8 cellular contexts compared by ENCODE assay signal in genomic region chr1:87328121-87329050, GRCh38. TPM values are rescaled to one million over a fixed set of nuclear protein-coding genes. Genes with fewer than 3 reads are reported as not detected.
DNase-seq lines count a peak whose midpoint lies in the region; ATAC-seq, FAIRE-seq and TF ChIP-seq lines count a peak whose summit lies in the region.

TSS of gene LMO4 (plus strand) at chr1:87328880. CDS start at chr1:87332016, 3,136 bp downstream.

- peak within 1 kb of the TSS; percentile 80 for H3K27ac Mint-ChIP-seq in activated T-helper 17 cell treated with anti-CD3 and anti-CD28 coated beads, Interleukin-2, amount 50 U/mL, for 72 hours
- H3K27ac Mint-ChIP-seq in naive thymus-derived CD4-positive, alpha-beta T cell: peak within 1 kb of the TSS; percentile 70 to 98 (median 91)
- H3K27ac Mint-ChIP-seq in stimulated activated naive B cell treated with anti-CD40 and anti-IgM and Interleukin-4, amounts not matched to agents 10 μg/mL and 1 μg/mL and 100 μg/mL, for 72 hours: peak within 1 kb of the TSS; percentile 94

- peak within 1 kb of the TSS; percentile 86 for H3K4me3 Mint-ChIP-seq in activated T-helper 17 cell treated with anti-CD3 and anti-CD28 coated beads, Interleukin-2, amount 50 U/mL, for 72 hours
- peak within 1 kb of the TSS; percentile 85 to 97 (median 94) for H3K4me3 Mint-ChIP-seq in naive thymus-derived CD4-positive, alpha-beta T cell
- H3K4me3 Mint-ChIP-seq in stimulated activated naive B cell treated with anti-CD40 and anti-IgM and Interleukin-4, amounts not matched to agents 10 μg/mL and 1 μg/mL and 100 μg/mL, for 72 hours: peak within 1 kb of the TSS; percentile 92 to 95

- peaks cover 19% of the 10 kb centered on the region for H3K4me1 Mint-ChIP-seq in activated T-helper 17 cell treated with anti-CD3 and anti-CD28 coated beads, Interleukin-2, amount 50 U/mL, for 72 hours
- peaks cover 23 to 59% (median 42%) of the 10 kb centered on the region in 7 donors for H3K4me1 Mint-ChIP-seq in naive thymus-derived CD4-positive, alpha-beta T cell
- peaks cover 24 to 45% of the 10 kb centered on the region in 2 donors for H3K4me1 Mint-ChIP-seq in stimulated activated naive B cell treated with anti-CD40 and anti-IgM and Interleukin-4, amounts not matched to agents 10 μg/mL and 1 μg/mL and 100 μg/mL, for 72 hours

- TF ChIP-seq POLR2A in H54 (IDR thresholded peaks at IDR 0.05; ENCODE audit: low read depth, low read length): peak; percentile 86

- CTCF ChIA-PET in RWPE1 (lab: Yijun Ruan, JAX): interaction anchor here (0.6 to 0.7 kb wide), 2 partner anchors 1510 to 1560 kb away, joined by 3 read pairs; no protein-coding TSS in a partner anchor
- CTCF ChIA-PET in naive thymus-derived CD4-positive, alpha-beta T cell (lab: Charles Lee): interaction anchor here (0.6 kb wide), 1 partner anchor 414 kb away, joined by 3 read pairs; the partner anchor contains the start of gene HS2ST1

- peak; percentile 75 for FAIRE-seq in H54 (lab: Jason Lieb, UNC)

- H3K4me3 ChIP-seq in naive thymus-derived CD4-positive, alpha-beta T cell (ENCODE audit: low read length): peak within 1 kb of the TSS; percentile 44

- peak; percentile 81 for ATAC-seq in activated T-helper 17 cell treated with anti-CD3 and anti-CD28 coated beads, Interleukin-2, amount 50 U/mL, for 72 hours (replicated peaks)
- ATAC-seq in naive thymus-derived CD4-positive, alpha-beta T cell: peak; percentile 83
- peak; percentile 88 to 89 for ATAC-seq in stimulated activated naive B cell treated with anti-CD40 and anti-IgM and Interleukin-4, amounts not matched to agents 10 μg/mL and 1 μg/mL and 100 μg/mL, for 72 hours (replicated peaks)

- H3K27me3 ChIP-seq in naive thymus-derived CD4-positive, alpha-beta T cell (ENCODE audit: control insufficient read depth in 2 of 2, insufficient read depth in 2 of 2, low read length in 2 of 2): peaks cover 0 to 5% of the 10 kb centered on the region in 2 donors

- peaks cover 19 to 21% of the 10 kb centered on the region in 2 donors for H3K4me1 ChIP-seq in naive thymus-derived CD4-positive, alpha-beta T cell (ENCODE audit: control insufficient read depth in 2 of 2, insufficient read depth in 2 of 2, low read length in 2 of 2)

- H3K36me3 ChIP-seq in naive thymus-derived CD4-positive, alpha-beta T cell (ENCODE audit: control insufficient read depth in 2 of 3, insufficient read depth in 3 of 3, low read length in 3 of 3): no peaks in the 10 kb centered on the region

- no peaks in the 10 kb centered on the region for H3K9me3 ChIP-seq in naive thymus-derived CD4-positive, alpha-beta T cell (ENCODE audit: control insufficient read depth in 2 of 3, low read length in 3 of 3)

- POLR2A ChIA-PET in RWPE1 (lab: Yijun Ruan, JAX; ENCODE audit: low non-redundant PET): no interaction called here
- POLR2A ChIA-PET in naive thymus-derived CD4-positive, alpha-beta T cell (lab: Charles Lee): interaction anchor here (1.9 kb wide), 1 partner anchor 1355 kb away, joined by 4 read pairs; the partner anchor contains the start of gene PKN2

- H3K27ac ChIP-seq in RWPE1: peak within 1 kb of the TSS; percentile 94
- H3K27ac ChIP-seq in naive thymus-derived CD4-positive, alpha-beta T cell (ENCODE audit: low read depth, low read length): peak within 1 kb of the TSS; percentile 69

- H3K36me3 Mint-ChIP-seq in activated T-helper 17 cell treated with anti-CD3 and anti-CD28 coated beads, Interleukin-2, amount 50 U/mL, for 72 hours (ENCODE audit: low read depth): peaks cover 17% of the 10 kb centered on the region
- peaks cover 0 to 13% (median 0%) of the 10 kb centered on the region in 5 donors for H3K36me3 Mint-ChIP-seq in naive thymus-derived CD4-positive, alpha-beta T cell
- peaks cover 5% of the 10 kb centered on the region in 2 donors for H3K36me3 Mint-ChIP-seq in stimulated activated naive B cell treated with anti-CD40 and anti-IgM and Interleukin-4, amounts not matched to agents 10 μg/mL and 1 μg/mL and 100 μg/mL, for 72 hours

- intact Hi-C loops in naive thymus-derived CD4-positive, alpha-beta T cell (cut with micrococcal nuclease): loop anchor here (1.0 to 5.0 kb wide), 10 partner anchors 8 to 932 kb away; partner anchors contain the start of genes HS2ST1 (in 1 of the 2), ODF2L (in 1 of the 2), SELENOF (in 1 of the 2) and SH3GLB1 (in 1 of the 2)

- TF ChIP-seq CTCF in RWPE1 (conservative IDR thresholded peaks at IDR 0.05; ENCODE audit: low read depth): no peak

- no peaks in the 10 kb centered on the region for H3K27me3 Mint-ChIP-seq in activated T-helper 17 cell treated with anti-CD3 and anti-CD28 coated beads, Interleukin-2, amount 50 U/mL, for 72 hours
- H3K27me3 Mint-ChIP-seq in naive thymus-derived CD4-positive, alpha-beta T cell: peaks cover 4 to 32% (median 16%) of the 10 kb centered on the region in 5 donors
- H3K27me3 Mint-ChIP-seq in stimulated activated naive B cell treated with anti-CD40 and anti-IgM and Interleukin-4, amounts not matched to agents 10 μg/mL and 1 μg/mL and 100 μg/mL, for 72 hours: no peaks in the 10 kb centered on the region

- no peaks in the 10 kb centered on the region for H3K9me3 Mint-ChIP-seq in activated T-helper 17 cell treated with anti-CD3 and anti-CD28 coated beads, Interleukin-2, amount 50 U/mL, for 72 hours
- no peaks in the 10 kb centered on the region for H3K9me3 Mint-ChIP-seq in naive thymus-derived CD4-positive, alpha-beta T cell
- H3K9me3 Mint-ChIP-seq in stimulated activated naive B cell treated with anti-CD40 and anti-IgM and Interleukin-4, amounts not matched to agents 10 μg/mL and 1 μg/mL and 100 μg/mL, for 72 hours: no peaks in the 10 kb centered on the region

- DNase-seq in ELF-1 (ENCODE audit: low read depth, low spot score): peak; percentile 98
- DNase-seq in H54 (ENCODE audit: insufficient read length, low spot score): peak; percentile 92
- DNase-seq in LoVo (ENCODE audit: low spot score): peak; percentile 95
- peak; percentile 93 for DNase-seq in RWPE1 (ENCODE audit: low spot score)
- peak; percentile 99 for DNase-seq in fibroblast of gingiva (ENCODE audit: low read depth)
- DNase-seq in naive thymus-derived CD4-positive, alpha-beta T cell: peak; percentile 57 to 80 (median 70)
- DNase-seq in stimulated activated naive B cell treated with anti-CD40 and anti-IgM and Interleukin-4, amounts not matched to agents 10 μg/mL and 1 μg/mL and 100 μg/mL, for 72 hours: peak; percentile 94

RNA-seq across cellular contexts. Expression of gene LMO4, which starts in this region (rescaled TPM):
- 10 to 100 TPM in 1 of 2 donors, 1 to 10 TPM in 1; 9.2 to 23.1 TPM for total RNA-seq in activated T-helper 17 cell treated with anti-CD3 and anti-CD28 coated beads, Interleukin-2, amount 50 U/mL, for 72 hours
- total RNA-seq in naive thymus-derived CD4-positive, alpha-beta T cell: 10 to 100 TPM in 2 of 5 experiments, 1 to 10 TPM in 3; 6.4 to 30.6 (median 9.4) TPM
- polyA plus RNA-seq in naive thymus-derived CD4-positive, alpha-beta T cell: 1 to 10 TPM; 6.4 to 8.2 TPM

Comparison
In these comparisons a context has a peak if more than half of its experiments do, and no peak if none do; other contexts are left out.
1. Peak in every context shown above with its lines: DNase-seq, ATAC-seq, H3K4me3 ChIP-seq and H3K27ac ChIP-seq.